Comparison of ENCODE assay signal across 18 cellular contexts in genomic region chr1:209198926-209199325, GRCh38.
"Had no signal": no experiment of that assay in that cellular context is flagged by ENCODE, and none has a peak within 500 bp of the region (broad histone marks: within the 10 kb centered on the region; RNA-seq: fewer than 3 reads in every experiment).

No MANE protein-coding gene starts in this region.

- H3K27ac ChIP-seq: esophagus squamous epithelium, gastroesophageal sphincter, ovary, right atrium auricular region, stomach, thoracic aorta had no signal

- H3K36me3 ChIP-seq: esophagus squamous epithelium, gastroesophageal sphincter, ovary, right atrium auricular region, stomach, thoracic aorta, transverse colon had no signal

- ATAC-seq: effector memory CD8-positive, alpha-beta T cell; gastroesophageal sphincter; left lobe of liver; naive thymus-derived CD4-positive, alpha-beta T cell had no signal

- H3K27me3 ChIP-seq: ovary, right atrium auricular region, transverse colon had no signal

- DNase-seq: effector memory CD8-positive, alpha-beta T cell; esophagus squamous epithelium; foreskin fibroblast; islet precursor cell; mammary epithelial cell; naive thymus-derived CD4-positive, alpha-beta T cell; nucleus accumbens; ovary; stimulated activated CD4-positive, alpha-beta T cell treated with anti-CD3 and anti-CD28 coated beads, Interleukin-12 subunit alpha, Interleukin-12 subunit beta, amount 100 ng/mL, for 4 hours; stimulated activated naive CD4-positive, alpha-beta T cell; stomach; substantia nigra had no signal

- H3K4me3 ChIP-seq: esophagus squamous epithelium, gastroesophageal sphincter, ovary, right atrium auricular region, stomach, thoracic aorta, transverse colon had no signal

- H3K27ac Mint-ChIP-seq: dendritic cell treated with granulocyte-macrophage colony-stimulating factor and Interleukin-4, amounts not matched to agents 40 ng/mL and 50 ng/mL, for 4 days; effector memory CD8-positive, alpha-beta T cell; naive thymus-derived CD4-positive, alpha-beta T cell had no signal

- H3K4me1 ChIP-seq: esophagus squamous epithelium, gastroesophageal sphincter, right atrium auricular region, stomach had no signal

- H3K4me3 Mint-ChIP-seq: dendritic cell treated with granulocyte-macrophage colony-stimulating factor and Interleukin-4, amounts not matched to agents 40 ng/mL and 50 ng/mL, for 4 days; effector memory CD8-positive, alpha-beta T cell; naive thymus-derived CD4-positive, alpha-beta T cell had no signal

- H3K9me3 ChIP-seq: ovary had no signal
